Comparison of ENCODE assay signal across 2 cellular contexts in the genomic region with DNA sequence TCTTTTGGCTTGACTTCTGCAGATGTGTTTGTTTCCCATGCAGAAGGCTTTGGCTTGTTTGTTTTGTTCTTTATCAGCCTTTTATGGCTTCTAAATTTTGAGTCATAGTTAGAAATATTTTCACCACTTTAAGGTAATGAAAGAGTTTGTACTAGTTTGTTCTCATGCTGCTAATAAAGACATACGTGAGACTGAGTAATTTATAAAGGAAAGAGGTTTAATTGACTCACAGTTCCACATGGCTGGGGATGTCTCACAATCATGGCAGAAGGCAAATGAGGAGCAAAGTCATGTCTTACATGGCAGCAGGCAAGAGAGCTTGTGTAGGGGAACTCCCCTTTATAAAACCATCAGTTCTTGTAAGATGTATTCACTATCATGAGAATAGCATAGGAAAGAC. TPM values are rescaled to one million over a fixed set of nuclear protein-coding genes. Genes with fewer than 3 reads are reported as not detected.
"Had no signal": no experiment of that assay in that cellular context is flagged by ENCODE, and none has a peak within 500 bp of the region (broad histone marks: within the 10 kb centered on the region; RNA-seq: fewer than 3 reads in every experiment).

No MANE protein-coding gene starts in this region.

RNA-seq across cellular contexts. Expression of a gene that starts 42.7 kb away (rescaled TPM):
- total RNA-seq: osteocyte, progenitor cell of endocrine pancreas had no signal
